In the genomic region with DNA sequence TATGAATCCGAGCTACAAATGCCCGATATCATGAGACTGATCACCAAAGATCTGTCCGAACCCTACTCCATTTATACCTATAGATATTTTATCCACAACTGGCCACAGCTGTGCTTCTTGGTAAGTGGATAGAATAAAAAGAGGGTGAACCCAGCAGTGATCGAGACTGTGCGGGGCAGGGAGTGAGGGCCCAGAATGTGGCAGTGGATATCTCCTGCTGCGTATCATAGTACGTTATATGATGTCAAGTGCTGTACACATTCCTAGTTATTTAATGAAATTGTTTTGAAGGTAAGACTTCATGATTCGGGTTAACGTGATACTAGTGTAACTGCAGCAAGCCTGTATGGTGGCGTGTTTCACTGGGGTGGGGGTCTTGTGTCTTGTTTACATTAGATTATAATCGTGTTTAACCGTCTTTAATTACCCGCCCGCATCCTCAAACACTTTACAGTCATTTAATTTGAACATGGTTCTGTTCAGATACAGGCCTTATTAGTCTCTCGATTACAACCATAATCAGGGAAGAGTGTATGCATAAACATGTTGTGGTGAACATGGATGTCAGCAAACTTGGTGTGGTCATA, we compare ENCODE assay signal across 9 cellular contexts. TPM values are rescaled to one million over a fixed set of nuclear protein-coding genes. Genes with fewer than 3 reads are reported as not detected.
DNase-seq lines count a peak whose midpoint lies in the region; ATAC-seq, FAIRE-seq and TF ChIP-seq lines count a peak whose summit lies in the region.
"Had no signal": no experiment of that assay in that cellular context is flagged by ENCODE, and none has a peak within 500 bp of the region (broad histone marks: within the 10 kb centered on the region; RNA-seq: fewer than 3 reads in every experiment).

No MANE protein-coding gene starts in this region.

- ATAC-seq in stimulated activated naive CD8-positive, alpha-beta T cell treated with anti-CD3 and anti-CD28 coated beads, Interleukin-15, Interleukin-2, amounts not matched to agents 100 U/mL and 50 U/mL, for 24 hours = no peak

- H3K36me3 Mint-ChIP-seq in stimulated activated naive CD8-positive, alpha-beta T cell treated with anti-CD3 and anti-CD28 coated beads, Interleukin-15, Interleukin-2, amounts not matched to agents 100 ng/mL and 50 ng/mL, for 24 hours (ENCODE audit: low read depth) = peaks cover 33% of the 10 kb centered on the region
- H3K36me3 Mint-ChIP-seq in activated T-helper 2 cell treated with anti-CD3 and anti-CD28 coated beads, Interferon-gamma antibody, Interleukin-2, Interleukin-4, amounts not matched to agents 10 μg/mL and 5 μg/mL and 100 μg/mL, durations not matched to agents 14 hours and 24 hours and 36 hours (ENCODE audit: low read depth) = peaks cover 31% of the 10 kb centered on the region

- H3K9me3 Mint-ChIP-seq in stimulated activated naive CD8-positive, alpha-beta T cell treated with anti-CD3 and anti-CD28 coated beads, Interleukin-15, Interleukin-2, amounts not matched to agents 100 ng/mL and 50 ng/mL, for 24 hours = no peaks in the 10 kb centered on the region
- H3K9me3 Mint-ChIP-seq in activated T-helper 2 cell treated with anti-CD3 and anti-CD28 coated beads, Interferon-gamma antibody, Interleukin-2, Interleukin-4, amounts not matched to agents 10 μg/mL and 5 μg/mL and 100 μg/mL, durations not matched to agents 14 hours and 24 hours and 36 hours = no peaks in the 10 kb centered on the region

- H3K36me3 ChIP-seq in kidney (ENCODE audit: control insufficient read depth in 1 of 2, insufficient read depth in 2 of 2, low read length in 2 of 2) (no peaks in the 10 kb centered on the region), subcutaneous abdominal adipose tissue (ENCODE audit: control insufficient read depth in 5 of 5, insufficient read depth in 5 of 5, low read length in 5 of 5) (peaks cover 0 to 2% (median 2%) of the 10 kb centered on the region in 5 donors)

- peaks cover 48% of the 10 kb centered on the region for H3K4me1 Mint-ChIP-seq in stimulated activated naive CD8-positive, alpha-beta T cell treated with anti-CD3 and anti-CD28 coated beads, Interleukin-15, Interleukin-2, amounts not matched to agents 100 ng/mL and 50 ng/mL, for 24 hours (ENCODE audit: low read depth)
- peaks cover 39% of the 10 kb centered on the region for H3K4me1 Mint-ChIP-seq in activated T-helper 2 cell treated with anti-CD3 and anti-CD28 coated beads, Interferon-gamma antibody, Interleukin-2, Interleukin-4, amounts not matched to agents 10 μg/mL and 5 μg/mL and 100 μg/mL, durations not matched to agents 14 hours and 24 hours and 36 hours (ENCODE audit: low read depth)

- H3K27ac Mint-ChIP-seq in stimulated activated naive CD8-positive, alpha-beta T cell treated with anti-CD3 and anti-CD28 coated beads, Interleukin-15, Interleukin-2, amounts not matched to agents 100 ng/mL and 50 ng/mL, for 24 hours = no peak overlapping the region
- H3K27ac Mint-ChIP-seq in activated T-helper 2 cell treated with anti-CD3 and anti-CD28 coated beads, Interferon-gamma antibody, Interleukin-2, Interleukin-4, amounts not matched to agents 10 μg/mL and 5 μg/mL and 100 μg/mL, durations not matched to agents 14 hours and 24 hours and 36 hours = peak overlapping the region; percentile 28

- H3K4me1 ChIP-seq in kidney (ENCODE audit: control insufficient read depth in 1 of 2, insufficient read depth in 1 of 2, low read depth in 1 of 2, low read length in 2 of 2) (peaks cover 3 to 6% of the 10 kb centered on the region in 2 donors), subcutaneous abdominal adipose tissue (ENCODE audit: control insufficient read depth in 5 of 5, insufficient read depth in 5 of 5, low read length in 5 of 5) (peaks cover 0 to 34% (median 28%) of the 10 kb centered on the region in 5 donors)

- no peak for TF ChIP-seq CTCF in kidney (IDR thresholded peaks at IDR 0.05; ENCODE audit: borderline replicate concordance, extremely low read depth, insufficient read depth)

- peak overlapping the region; percentile 86 to 87 for H3K4me3 ChIP-seq in kidney (ENCODE audit: low read length in 2 of 2)
- peak overlapping the region; percentile 82 to 93 (median 88) for H3K4me3 ChIP-seq in subcutaneous abdominal adipose tissue (ENCODE audit: low read depth in 1 of 5, low read length in 5 of 5)

- no peaks in the 10 kb centered on the region for H3K27me3 ChIP-seq in subcutaneous abdominal adipose tissue (ENCODE audit: control insufficient read depth in 5 of 5, insufficient read depth in 4 of 5, low read length in 5 of 5)

- DNase-seq in stimulated activated naive CD8-positive, alpha-beta T cell treated with anti-CD3 and anti-CD28 coated beads, Interleukin-15, Interleukin-2, amounts not matched to agents 100 U/mL and 50 U/mL, for 24 hours = no peak
- no peak for DNase-seq in activated T-helper 2 cell treated with anti-CD3 and anti-CD28 coated beads, Interferon-gamma antibody, Interleukin-2, Interleukin-4, amounts not matched to agents 10 μg/mL and 5 μg/mL and 100 μg/mL, durations not matched to agents 14 hours and 24 hours and 36 hours (ENCODE audit: low spot score)
- DNase-seq in kidney (no peak), globus pallidus (ENCODE audit: low spot score) (no peak), ureter (ENCODE audit: low spot score) (no peak), GOT3 (lab: John Stamatoyannopoulos, UW) (no peak)

- FAIRE-seq in kidney (lab: Jason Lieb, UNC) = no peak
- FAIRE-seq: endometrium had no signal

- peak overlapping the region; percentile 94 for H3K4me3 Mint-ChIP-seq in stimulated activated naive CD8-positive, alpha-beta T cell treated with anti-CD3 and anti-CD28 coated beads, Interleukin-15, Interleukin-2, amounts not matched to agents 100 ng/mL and 50 ng/mL, for 24 hours
- H3K4me3 Mint-ChIP-seq in activated T-helper 2 cell treated with anti-CD3 and anti-CD28 coated beads, Interferon-gamma antibody, Interleukin-2, Interleukin-4, amounts not matched to agents 10 μg/mL and 5 μg/mL and 100 μg/mL, durations not matched to agents 14 hours and 24 hours and 36 hours (ENCODE audit: low read depth) = peak overlapping the region; percentile 82

- H3K9ac ChIP-seq in kidney (ENCODE audit: low read length in 2 of 2) (peak overlapping the region; percentile 69 to 79), subcutaneous abdominal adipose tissue (ENCODE audit: low read length in 5 of 5) (peak overlapping the region; percentile 77 to 98 (median 90))

- H3K27ac ChIP-seq in kidney (ENCODE audit: low read depth in 2 of 2, low read length in 2 of 2) (peak overlapping the region in 1 of 2 donors; percentile 88), subcutaneous abdominal adipose tissue (ENCODE audit: low read depth, low read length) (peak overlapping the region; percentile 80)

- H3K9me3 ChIP-seq in kidney (ENCODE audit: control insufficient read depth in 1 of 2, low read length in 2 of 2) (no peaks in the 10 kb centered on the region), subcutaneous abdominal adipose tissue (ENCODE audit: control insufficient read depth in 5 of 5, low read length in 5 of 5) (no peaks in the 10 kb centered on the region)

- no peaks in the 10 kb centered on the region for H3K27me3 Mint-ChIP-seq in stimulated activated naive CD8-positive, alpha-beta T cell treated with anti-CD3 and anti-CD28 coated beads, Interleukin-15, Interleukin-2, amounts not matched to agents 100 ng/mL and 50 ng/mL, for 24 hours
- H3K27me3 Mint-ChIP-seq in activated T-helper 2 cell treated with anti-CD3 and anti-CD28 coated beads, Interferon-gamma antibody, Interleukin-2, Interleukin-4, amounts not matched to agents 10 μg/mL and 5 μg/mL and 100 μg/mL, durations not matched to agents 14 hours and 24 hours and 36 hours (ENCODE audit: low read depth) = no peaks in the 10 kb centered on the region

- intact Hi-C loops in activated T-helper 2 cell treated with anti-CD3 and anti-CD28 coated beads, Interferon-gamma antibody, Interleukin-2, Interleukin-4, amounts not matched to agents 10 μg/mL and 5 μg/mL and 100 μg/mL, durations not matched to agents 14 hours and 24 hours and 36 hours (cut with micrococcal nuclease) = loop anchor here (2.0 kb wide), 1 partner anchor 123 kb away; a partner anchor contains a TSS
- intact Hi-C loops in kidney (cut with DNase I) = no loop called here

RNA-seq across cellular contexts. Expression of a gene that starts 1.3 kb away (rescaled TPM):
- total RNA-seq in activated T-helper 2 cell treated with anti-CD3 and anti-CD28 coated beads, Interferon-gamma antibody, Interleukin-2, Interleukin-4, amounts not matched to agents 10 μg/mL and 5 μg/mL and 100 μg/mL, durations not matched to agents 14 hours and 24 hours and 36 hours = 16.8 and 17.8 TPM in 2 replicates
- total RNA-seq in kidney (17.1 TPM), ureter (18.7 TPM)
- polyA plus RNA-seq in kidney (ENCODE audit: insufficient read depth, low read depth, low replicate concordance) = 9.2 TPM
